9 cellular contexts compared by ENCODE assay signal in genomic region chr7:77940647-77941046, GRCh38.
DNase-seq lines count a peak whose midpoint lies in the region; ATAC-seq, FAIRE-seq and TF ChIP-seq lines count a peak whose summit lies in the region.
"Had no signal": no experiment of that assay in that cellular context is flagged by ENCODE, and none has a peak within 500 bp of the region (broad histone marks: within the 10 kb centered on the region; RNA-seq: fewer than 3 reads in every experiment).

No MANE protein-coding gene starts in this region.

- CTCF ChIA-PET in PC-3 (lab: Charles Lee) = interaction anchor here (0.6 to 0.7 kb wide), 2 partner anchors 79 to 116 kb away, joined by 5 to 11 read pairs; no protein-coding TSS in a partner anchor

- no peaks in the 10 kb centered on the region for H3K36me3 ChIP-seq in PC-3 (ENCODE audit: low read depth, low read length)

- H3K27ac ChIP-seq in PC-3 (ENCODE audit: low read length) = no peak overlapping the region
- H3K27ac ChIP-seq: BLaER1 had no signal

- TF ChIP-seq CTCF in HFF-Myc (IDR thresholded peaks at IDR 0.05; ENCODE audit: low read depth, low read length, missing control alignments) (peak; percentile 58), PC-3 (conservative IDR thresholded peaks at IDR 0.05; ENCODE audit: low read depth, low read length) (peak; percentile 79)

- H4K20me1 ChIP-seq in PC-3 (ENCODE audit: low read length) = no peaks in the 10 kb centered on the region
- H4K20me1 ChIP-seq: BLaER1 had no signal

- FAIRE-seq in endometrium (lab: Jason Lieb, UNC) = peak; percentile 57

- intact Hi-C loops in PC-3 (cut with micrococcal nuclease) = loop anchor here (1.0 to 10.0 kb wide), 3 partner anchors 80 to 1234 kb away; no protein-coding TSS in a partner anchor

- no peak overlapping the region for H2AFZ ChIP-seq in PC-3 (ENCODE audit: low read length)

- no TSS peak for BruUV-seq in PC-3 (replicated peaks; lab: Mats Ljungman, UMichigan)

- no peak overlapping the region for H3K4me3 ChIP-seq in HFF-Myc (replicated peaks; ENCODE audit: low read depth, low read length)
- no peak overlapping the region for H3K4me3 ChIP-seq in PC-3 (ENCODE audit: low read length)
- H3K4me3 ChIP-seq: BLaER1 had no signal

- H3F3A ChIP-seq in PC-3 (ENCODE audit: low read length, unreplicated experiment) = no peaks in the 10 kb centered on the region

- H3K4me1 ChIP-seq in PC-3 (ENCODE audit: insufficient read depth, low read length) = no peaks in the 10 kb centered on the region

- no peak overlapping the region for H3K9ac ChIP-seq in PC-3 (ENCODE audit: low read length)
- H3K9ac ChIP-seq: BLaER1 had no signal

- H3K27me3 ChIP-seq in PC-3 (ENCODE audit: low read length) = no peaks in the 10 kb centered on the region
- H3K27me3 ChIP-seq: BLaER1 had no signal

- POLR2A ChIA-PET in PC-3 (lab: Charles Lee; ENCODE audit: unreplicated experiment) = no interaction called here

- no peaks in the 10 kb centered on the region for H3K9me3 ChIP-seq in PC-3 (ENCODE audit: low read length)
- H3K9me3 ChIP-seq: BLaER1 had no signal

- DNase-seq in DMS153 treated with DMSO at 0.1 percent for 48 hours (lab: John Stamatoyannopoulos, UW; ENCODE audit: unreplicated experiment) (peak; percentile 17), DMS153 (lab: John Stamatoyannopoulos, UW) (no peak), HFF-Myc (ENCODE audit: extremely low read depth, low read depth) (no peak), PC-3 (peak; percentile 45), occipital lobe (lab: John Stamatoyannopoulos, UW) (peak; percentile 0), NCI-H2029 treated with DMSO at 0.1 percent for 48 hours (lab: John Stamatoyannopoulos, UW) (no peak)

- no peak overlapping the region for H3K4me2 ChIP-seq in PC-3 (ENCODE audit: low read length)
- H3K4me2 ChIP-seq: BLaER1 had no signal

- H3K9me2 ChIP-seq in PC-3 (replicated peaks; ENCODE audit: low read length) = no peaks in the 10 kb centered on the region

- ATAC-seq in PC-3 (peak; percentile 59), GM21526 (IDR thresholded peaks at IDR 0.05; ENCODE audit: low FRiP score, unreplicated experiment) (no peak)

- no peaks in the 10 kb centered on the region for H3K79me2 ChIP-seq in PC-3 (ENCODE audit: low read length)

Comparison
In these comparisons a context has a peak if more than half of its experiments do, and no peak if none do; other contexts are left out.
1. DNase-seq: peak in DMS153 treated with DMSO at 0.1 percent for 48 hours (single experiment), PC-3 (single experiment) and occipital lobe (single experiment); none in DMS153 (single experiment), HFF-Myc (single experiment) and NCI-H2029 treated with DMSO at 0.1 percent for 48 hours (single experiment).